Comparison of ENCODE assay signal across 11 cellular contexts in genomic region chr1:15843826-15844572, GRCh38. TPM values are rescaled to one million over a fixed set of nuclear protein-coding genes. Genes with fewer than 3 reads are reported as not detected.
A peak's percentile ranks its signal among the peaks of the same experiment; 100 is the strongest.
DNase-seq lines count a peak whose midpoint lies in the region; ATAC-seq, FAIRE-seq and TF ChIP-seq lines count a peak whose summit lies in the region.
"Had no signal": no experiment of that assay in that cellular context is flagged by ENCODE, and none has a peak within 500 bp of the region (broad histone marks: within the 10 kb centered on the region; RNA-seq: fewer than 3 reads in every experiment).

No MANE protein-coding gene starts in this region.

- peaks cover 3 to 27% of the 10 kb centered on the region in 2 experiments for H3K4me1 ChIP-seq in K562 (replicated peaks in 1 of 2; ENCODE audit: control insufficient read depth in 2 of 2, insufficient read depth in 2 of 2, low read length in 2 of 2)
- H3K4me1 ChIP-seq in kidney (ENCODE audit: control insufficient read depth in 1 of 2, insufficient read depth in 1 of 2, low read depth in 1 of 2, low read length in 2 of 2), result no peaks in the 10 kb centered on the region

- 46% methylated on average over 3 of the region's 3 CpGs for WGBS in K562 (ENCODE audit: insufficient coverage, low coverage, missing lambda C conversion rate)

- intact Hi-C loops in CD4-positive, alpha-beta T cell (cut with DNase I, micrococcal nuclease), result no loop called here
- intact Hi-C loops in K562 (cut with micrococcal nuclease), result no loop called here
- intact Hi-C loops in kidney (cut with DNase I), result no loop called here

- no peak for TF ChIP-seq CTCF in CD4-positive, alpha-beta T cell (IDR thresholded peaks at IDR 0.05)
- no peak for TF ChIP-seq CTCF in K562 (IDR thresholded peaks at IDR 0.05 in 2 of 3, conservative IDR thresholded peaks at IDR 0.05 in 1 of 3; ENCODE audit: insufficient read depth in 2 of 3, low read depth in 1 of 3, low read length in 3 of 3)
- TF ChIP-seq CTCF in omental fat pad (IDR thresholded peaks at IDR 0.05), result no peak
- TF ChIP-seq CTCF in kidney (IDR thresholded peaks at IDR 0.05; ENCODE audit: borderline replicate concordance, extremely low read depth, insufficient read depth), result no peak

- H2AFZ ChIP-seq in K562 (ENCODE audit: low read depth, low read length), result no peak overlapping the region

- H3K9me3 ChIP-seq in CD4-positive, alpha-beta T cell (ENCODE audit: control insufficient read depth, low read length), result no peaks in the 10 kb centered on the region
- H3K9me3 ChIP-seq in K562 (replicated peaks; ENCODE audit: control insufficient read depth, insufficient read depth, low read depth, low read length), result no peaks in the 10 kb centered on the region
- no peaks in the 10 kb centered on the region for H3K9me3 ChIP-seq in kidney (ENCODE audit: control insufficient read depth in 1 of 2, low read length in 2 of 2)
- H3K9me3 ChIP-seq: SJSA1 had no signal

- DNase-seq in CD4-positive, alpha-beta T cell, result no peak
- DNase-seq in M059J (ENCODE audit: low read depth) (peak; percentile 67), K562 (ENCODE audit: extremely low read depth in 1 of 4, low spot score in 3 of 4) (no peak), naive B cell (no peak), omental fat pad (ENCODE audit: low spot score) (no peak), AG08395 (ENCODE audit: low spot score) (no peak), kidney (no peak)
- DNase-seq: activated CD4-positive, alpha-beta T cell treated with anti-CD3 and anti-CD28 coated beads, Interleukin-2, amount 10 ng/mL, durations not matched to agents 7 days and 5 days; activated naive CD4-positive, alpha-beta T cell treated with anti-CD3 and anti-CD28 coated beads for 36 hours had no signal

- H3K27ac ChIP-seq in CD4-positive, alpha-beta T cell (ENCODE audit: low read depth, low read length), result no peak overlapping the region
- H3K27ac ChIP-seq in K562 (ENCODE audit: extremely low read depth, low read depth, low read length) (no peak overlapping the region), kidney (ENCODE audit: low read depth in 2 of 2, low read length in 2 of 2) (no peak overlapping the region)
- H3K27ac ChIP-seq: SJSA1 had no signal

- H3K36me3 ChIP-seq in K562 (ENCODE audit: control insufficient read depth, insufficient read depth, low read length), result no peaks in the 10 kb centered on the region
- H3K36me3 ChIP-seq in kidney (ENCODE audit: control insufficient read depth in 1 of 2, insufficient read depth in 2 of 2, low read length in 2 of 2), result no peaks in the 10 kb centered on the region

- no peaks in the 10 kb centered on the region for H3K9me3 Mint-ChIP-seq in CD4-positive, alpha-beta T cell
- no peaks in the 10 kb centered on the region for H3K9me3 Mint-ChIP-seq in naive B cell
- H3K9me3 Mint-ChIP-seq: activated CD4-positive, alpha-beta T cell treated with anti-CD3 and anti-CD28 coated beads, Interleukin-2, amount 10 ng/mL, durations not matched to agents 7 days and 5 days; activated naive CD4-positive, alpha-beta T cell treated with anti-CD3 and anti-CD28 coated beads for 36 hours had no signal

- no peaks in the 10 kb centered on the region for H3K27me3 Mint-ChIP-seq in CD4-positive, alpha-beta T cell
- no peaks in the 10 kb centered on the region for H3K27me3 Mint-ChIP-seq in naive B cell
- H3K27me3 Mint-ChIP-seq: activated CD4-positive, alpha-beta T cell treated with anti-CD3 and anti-CD28 coated beads, Interleukin-2, amount 10 ng/mL, durations not matched to agents 7 days and 5 days had no signal

- ATAC-seq in CD4-positive, alpha-beta T cell (ENCODE audit: poor library complexity), result no peak
- ATAC-seq in K562 (no peak), naive B cell (ENCODE audit: low read depth in 2 of 2) (no peak), omental fat pad (ENCODE audit: low FRiP score) (no peak), HG03025 (IDR thresholded peaks at IDR 0.05; ENCODE audit: low FRiP score, unreplicated experiment) (no peak)

- H4K20me1 ChIP-seq in K562 (replicated peaks; ENCODE audit: control insufficient read depth, insufficient read depth, low read length), result no peaks in the 10 kb centered on the region

- H3K4me1 Mint-ChIP-seq in CD4-positive, alpha-beta T cell (ENCODE audit: low read depth), result peaks cover 22% of the 10 kb centered on the region
- peaks cover 17 to 42% (median 27%) of the 10 kb centered on the region in 3 donors for H3K4me1 Mint-ChIP-seq in naive B cell

- no peaks in the 10 kb centered on the region for H3K9me1 ChIP-seq in K562 (ENCODE audit: control insufficient read depth, insufficient read depth, low read length)

- FAIRE-seq in K562 (lab: Jason Lieb, UNC), result no peak
- FAIRE-seq in kidney (lab: Jason Lieb, UNC), result no peak

- no peak overlapping the region for H3K27ac Mint-ChIP-seq in CD4-positive, alpha-beta T cell
- peak overlapping the region in 5 of 6 donors; percentile 58 to 90 (median 73) for H3K27ac Mint-ChIP-seq in naive B cell
- H3K27ac Mint-ChIP-seq: activated CD4-positive, alpha-beta T cell treated with anti-CD3 and anti-CD28 coated beads, Interleukin-2, amount 10 ng/mL, durations not matched to agents 7 days and 5 days; activated naive CD4-positive, alpha-beta T cell treated with anti-CD3 and anti-CD28 coated beads for 36 hours had no signal

- in situ Hi-C loops in K562 (cut with MboI), result no loop called here

- POLR2A ChIA-PET in CD4-positive, alpha-beta T cell (lab: Charles Lee), result interaction anchor here (10.4 kb wide), 1 partner anchor 8 kb away, joined by 518 read pairs; no protein-coding TSS in a partner anchor
- POLR2A ChIA-PET in K562 (lab: Yijun Ruan, JAX), result interaction anchor here (0.6 to 3.5 kb wide), 5 partner anchors 8 to 53 kb away, joined by 3 to 29 read pairs (median 3); no protein-coding TSS in a partner anchor

- no peak overlapping the region for H3K4me2 ChIP-seq in K562 (ENCODE audit: insufficient read depth, low read length)

- no peak for TF ChIP-seq POLR2A in K562 (conservative IDR thresholded peaks at IDR 0.05)

- TF ChIP-seq EP300 in K562 (IDR thresholded peaks at IDR 0.05; ENCODE audit: low read length), result no peak

- CTCF ChIA-PET in CD4-positive, alpha-beta T cell (lab: Charles Lee), result interaction anchor here (1.0 to 2.0 kb wide), 2 partner anchors 29 to 78 kb away, joined by 3 to 6 read pairs; no protein-coding TSS in a partner anchor
- CTCF ChIA-PET in K562 (lab: Yijun Ruan, JAX; ENCODE audit: low intra/inter-chr PET ratio), result interaction anchor here (0.6 kb wide), 2 partner anchors 10 to 68 kb away, joined by 3 read pairs; no protein-coding TSS in a partner anchor

- H3K79me2 ChIP-seq in K562 (ENCODE audit: control insufficient read depth, insufficient read depth, low read length), result peaks cover 41% of the 10 kb centered on the region

- no peaks in the 10 kb centered on the region for H3K27me3 ChIP-seq in CD4-positive, alpha-beta T cell (ENCODE audit: control insufficient read depth, insufficient read depth, low read length)
- H3K27me3 ChIP-seq in K562 (ENCODE audit: control insufficient read depth in 2 of 2, insufficient read depth in 2 of 2, low read length in 2 of 2), result no peaks in the 10 kb centered on the region
- H3K27me3 ChIP-seq: SJSA1 had no signal

- H3K9ac ChIP-seq in K562 (ENCODE audit: insufficient read depth in 1 of 2, low read depth in 2 of 2, low read length in 2 of 2) (no peak overlapping the region), kidney (ENCODE audit: low read length in 2 of 2) (no peak overlapping the region)

- H3K36me3 Mint-ChIP-seq in CD4-positive, alpha-beta T cell (ENCODE audit: low read depth), result peaks cover 11% of the 10 kb centered on the region
- no peaks in the 10 kb centered on the region for H3K36me3 Mint-ChIP-seq in naive B cell

- TF ChIP-seq RAD21 in K562 (CRISPR knock-in tag; conservative IDR thresholded peaks at IDR 0.05 in 1 of 2, IDR thresholded peaks at IDR 0.05 in 1 of 2), result no peak

- peak overlapping the region; percentile 30 for H3K4me3 Mint-ChIP-seq in CD4-positive, alpha-beta T cell
- peak overlapping the region; percentile 44 to 80 (median 66) for H3K4me3 Mint-ChIP-seq in naive B cell
- H3K4me3 Mint-ChIP-seq: activated CD4-positive, alpha-beta T cell treated with anti-CD3 and anti-CD28 coated beads, Interleukin-2, amount 10 ng/mL, durations not matched to agents 7 days and 5 days; activated naive CD4-positive, alpha-beta T cell treated with anti-CD3 and anti-CD28 coated beads for 36 hours had no signal

- H3K4me3 ChIP-seq in K562 (no peak overlapping the region), kidney (ENCODE audit: low read length in 2 of 2) (no peak overlapping the region)
- H3K4me3 ChIP-seq: SJSA1 had no signal

- BruUV-seq in K562 (replicated peaks; lab: Mats Ljungman, UMichigan), result no TSS peak

RNA-seq across cellular contexts. Expression of gene SPEN, which starts 3.5 kb away (rescaled TPM):
- total RNA-seq in CD4-positive, alpha-beta T cell, result 10 to 100 TPM; 73.5 to 76.7 TPM
- total RNA-seq in M059J (2014; rRNA removed; shearing (Covaris generic)), result 15.9 and 28.9 TPM in 2 replicates
- total RNA-seq in K562 (2011; cell fraction: chromatin; rRNA removed; ENCODE audit: low replicate concordance), result 154 and 372 TPM in 2 replicates
- 64.2 and 82.1 TPM in 2 replicates for total RNA-seq in K562 (2011; cell fraction: nucleolus; rRNA removed)
- total RNA-seq in K562 (2011; cell fraction: nucleoplasm; rRNA removed), result 125 and 165 TPM in 2 replicates
- total RNA-seq in K562 (2014; rRNA removed) (27.2 and 27.8 TPM in 2 replicates), K562 (2014; rRNA removed; fragmentation: Illumina TruSeq; extraction: Trizol) (29.9 and 36.1 TPM in 2 replicates), K562 (2015; rRNA removed; fragmentation: Illumina TruSeq; extraction: Trizol) (24.5 and 29.1 TPM in 2 replicates), K562 (2021) (72.1 and 80.2 TPM in 2 replicates), omental fat pad (10 to 100 TPM; 33.4 to 64.0 (median 51.5) TPM), kidney (70.7 TPM)
- polyA plus RNA-seq in K562 (2011; rRNA removed) (11.9 and 16.4 TPM in 2 replicates), K562 (2014; fragmentation: Illumina TruSeq; extraction: Trizol) (87.5 and 87.6 TPM in 2 replicates), K562 (2014; fragmentation: Nextera tagmentation; extraction: Ambion mirVana) (10 to 100 TPM in 1 of 2 experiments, 1 to 10 TPM in 1; 5.7 to 13.1 TPM), K562 (2014; rRNA removed) (31.9 and 34.6 TPM in 2 replicates), naive B cell (ENCODE audit: low read depth in 6 of 6) (10 to 100 TPM in 4 of 6 donors, 1 to 10 TPM in 1, under 1 TPM in 1; 0.96 to 63.0 (median 11.5) TPM), kidney (ENCODE audit: insufficient read depth, low read depth, low replicate concordance) (9.4 TPM)
- polyA plus RNA-seq in K562 (2011; cell fraction: cytosol; rRNA removed), result 9.5 and 13.0 TPM in 2 replicates
- 46.3 and 63.2 TPM in 2 replicates for polyA plus RNA-seq in K562 (2011; cell fraction: nucleus; rRNA removed)
- polyA plus RNA-seq in K562 (2012), result 54.0 and 72.6 TPM in 2 replicates
- polyA minus RNA-seq in K562 (2011; rRNA and poly(A)+ RNA removed), result 52.8 and 75.1 TPM in 2 replicates
- polyA minus RNA-seq in K562 (2011; cell fraction: cytosol; rRNA and poly(A)+ RNA removed), result 38.6 and 44.5 TPM in 2 replicates
- polyA minus RNA-seq in K562 (2011; cell fraction: nucleus; rRNA and poly(A)+ RNA removed), result 32.0 and 67.9 TPM in 2 replicates

RNA-seq across cellular contexts. Expression of gene UQCRHL, which starts 36.5 kb away (rescaled TPM):
- under 1 TPM; 0.25 to 0.69 TPM for total RNA-seq in CD4-positive, alpha-beta T cell
- total RNA-seq in M059J (2014; rRNA removed; shearing (Covaris generic)), result 1.4 TPM in 2 replicates
- total RNA-seq in K562 (2011; cell fraction: chromatin; rRNA removed; ENCODE audit: low replicate concordance), result 2.3 and 3.2 TPM in 2 replicates
- total RNA-seq in K562 (2011; cell fraction: nucleolus; rRNA removed), result 2.8 TPM in 2 replicates
- total RNA-seq in K562 (2011; cell fraction: nucleoplasm; rRNA removed), result 4.1 and 4.2 TPM in 2 replicates
- total RNA-seq in K562 (2014; rRNA removed) (40.7 and 76.9 TPM in 2 replicates), K562 (2014; rRNA removed; fragmentation: Illumina TruSeq; extraction: Trizol) (41.3 and 45.7 TPM in 2 replicates), K562 (2015; rRNA removed; fragmentation: Illumina TruSeq; extraction: Trizol) (19.4 and 21.8 TPM in 2 replicates), K562 (2021) (5.1 and 5.9 TPM in 2 replicates), omental fat pad (1 to 10 TPM in 2 of 4 donors, under 1 TPM in 2; 0.63 to 1.9 (median 0.95) TPM), kidney (0.91 TPM)
- polyA plus RNA-seq in K562 (2011; rRNA removed) (26.3 and 27.6 TPM in 2 replicates), K562 (2014; fragmentation: Illumina TruSeq; extraction: Trizol) (17.6 and 18.9 TPM in 2 replicates), K562 (2014; fragmentation: Nextera tagmentation; extraction: Ambion mirVana) (10 to 100 TPM; 20.4 to 25.8 TPM), K562 (2014; rRNA removed) (13.2 and 27.2 TPM in 2 replicates), naive B cell (ENCODE audit: low read depth in 6 of 6) (1 to 10 TPM in 3 of 6 donors, under 1 TPM in 3; 0.11 to 1.3 (median 0.94) TPM), kidney (ENCODE audit: insufficient read depth, low read depth, low replicate concordance) (11.8 TPM)
- 3.9 and 8.7 TPM in 2 replicates for polyA plus RNA-seq in K562 (2011; cell fraction: cytosol; rRNA removed)
- polyA plus RNA-seq in K562 (2011; cell fraction: nucleus; rRNA removed), result 2.2 and 6.0 TPM in 2 replicates
- 9.1 and 25.6 TPM in 2 replicates for polyA plus RNA-seq in K562 (2012)
- 6.5 and 7.8 TPM in 2 replicates for polyA minus RNA-seq in K562 (2011; rRNA and poly(A)+ RNA removed)
- 9.1 and 15.2 TPM in 2 replicates for polyA minus RNA-seq in K562 (2011; cell fraction: cytosol; rRNA and poly(A)+ RNA removed)
- polyA minus RNA-seq in K562 (2011; cell fraction: nucleus; rRNA and poly(A)+ RNA removed), result 0.67 and 3.4 TPM in 2 replicates
